8 cellular contexts compared by ENCODE assay signal in the genomic region with DNA sequence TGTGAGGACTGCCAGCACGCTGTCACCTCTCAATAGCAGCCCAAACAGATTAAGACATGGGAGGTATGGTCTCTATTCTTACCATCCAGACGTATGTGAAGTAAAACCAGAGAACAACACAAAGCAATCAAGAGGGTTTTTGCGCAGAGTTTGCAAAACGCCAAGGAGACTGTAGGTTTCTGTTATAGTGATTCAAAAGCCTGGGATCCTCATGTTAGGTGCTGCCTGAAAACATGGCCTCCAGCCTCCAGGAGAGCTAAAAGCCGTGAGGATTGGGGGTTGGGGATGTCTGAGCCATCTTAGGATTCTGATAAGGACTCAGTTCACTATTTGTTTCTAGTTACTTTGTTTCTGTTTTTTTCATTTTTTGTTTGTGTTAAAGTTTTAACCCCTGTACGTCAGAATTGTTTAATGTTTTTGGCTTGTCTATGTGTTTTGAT. TPM values are rescaled to one million over a fixed set of nuclear protein-coding genes. Genes with fewer than 3 reads are reported as not detected.
DNase-seq lines count a peak whose midpoint lies in the region; ATAC-seq and TF ChIP-seq lines count a peak whose summit lies in the region.

No MANE protein-coding gene starts in this region.

- H3K9me3 ChIP-seq in Karpas-422 (ENCODE audit: low read length) (no peaks in the 10 kb centered on the region), suprapubic skin (no peaks in the 10 kb centered on the region)

- peaks cover 48% of the 10 kb centered on the region for H3K79me2 ChIP-seq in Karpas-422 (ENCODE audit: low read length)

- H3K27ac ChIP-seq in Karpas-422 (ENCODE audit: low read length): peak overlapping the region; percentile 94
- peak overlapping the region; percentile 89 for H3K27ac ChIP-seq in suprapubic skin

- no peak for TF ChIP-seq POLR2A in suprapubic skin (IDR thresholded peaks at IDR 0.05)

- WGBS in suprapubic skin: 47% methylated on average over 6 of the region's 6 CpGs

- peak overlapping the region; percentile 77 for H2AFZ ChIP-seq in Karpas-422 (ENCODE audit: low read length)

- ATAC-seq in HG03460 (IDR thresholded peaks at IDR 0.05; ENCODE audit: unreplicated experiment): no peak

- H3K4me1 ChIP-seq in Karpas-422 (ENCODE audit: low read length) (peaks cover 70% of the 10 kb centered on the region), suprapubic skin (peaks cover 8% of the 10 kb centered on the region)

- H3K4me1 Mint-ChIP-seq in activated CD4-positive, alpha-beta memory T cell treated with anti-CD3 and anti-CD28 coated beads, Interleukin-2, amount 10 ng/mL, durations not matched to agents 7 days and 5 days: peaks cover 64% of the 10 kb centered on the region
- peaks cover 72 to 77% of the 10 kb centered on the region in 2 donors for H3K4me1 Mint-ChIP-seq in immature natural killer cell

- H3K9ac ChIP-seq in Karpas-422 (ENCODE audit: low read length): peak overlapping the region; percentile 80

- no peaks in the 10 kb centered on the region for H3K27me3 Mint-ChIP-seq in activated CD4-positive, alpha-beta memory T cell treated with anti-CD3 and anti-CD28 coated beads, Interleukin-2, amount 10 ng/mL, durations not matched to agents 7 days and 5 days
- H3K27me3 Mint-ChIP-seq in immature natural killer cell (ENCODE audit: low read depth in 3 of 3): peaks cover 13 to 15% (median 13%) of the 10 kb centered on the region in 3 donors

- POLR2A ChIA-PET in activated CD4-positive, alpha-beta memory T cell treated with anti-CD3 and anti-CD28 coated beads, Interleukin-2, amount 10 ng/mL, durations not matched to agents 7 days and 5 days (lab: Charles Lee): interaction anchor here (1.0 to 7.7 kb wide), 7 partner anchors 10 to 222 kb away, joined by 3 to 69 read pairs (median 14); a partner anchor contains a TSS

- H3K4me3 ChIP-seq in Karpas-422 (ENCODE audit: low read length) (peak overlapping the region; percentile 69), suprapubic skin (peak overlapping the region; percentile 57)

- H3K27me3 ChIP-seq in Karpas-422 (ENCODE audit: low read length): no peaks in the 10 kb centered on the region
- no peaks in the 10 kb centered on the region for H3K27me3 ChIP-seq in suprapubic skin

- H3K36me3 ChIP-seq in Karpas-422 (ENCODE audit: insufficient read depth, low read length) (0 out of 2 replicates have a peak, but pooled peaks cover under 1% of the 10 kb centered on the region), suprapubic skin (no peaks in the 10 kb centered on the region)

- H3K4me3 Mint-ChIP-seq in activated CD4-positive, alpha-beta memory T cell treated with anti-CD3 and anti-CD28 coated beads, Interleukin-2, amount 10 ng/mL, durations not matched to agents 7 days and 5 days: peak overlapping the region; percentile 81
- peak overlapping the region; percentile 85 to 90 (median 87) for H3K4me3 Mint-ChIP-seq in immature natural killer cell

- peaks cover 4% of the 10 kb centered on the region; the same call in 1 of the 2 replicates for H4K20me1 ChIP-seq in Karpas-422 (ENCODE audit: insufficient read depth, low read depth, low read length)

- no peaks in the 10 kb centered on the region for H3K9me3 Mint-ChIP-seq in activated CD4-positive, alpha-beta memory T cell treated with anti-CD3 and anti-CD28 coated beads, Interleukin-2, amount 10 ng/mL, durations not matched to agents 7 days and 5 days
- H3K9me3 Mint-ChIP-seq in immature natural killer cell: no peaks in the 10 kb centered on the region

- H3K27ac Mint-ChIP-seq in activated CD4-positive, alpha-beta memory T cell treated with anti-CD3 and anti-CD28 coated beads, Interleukin-2, amount 10 ng/mL, durations not matched to agents 7 days and 5 days: peak overlapping the region; percentile 94
- H3K27ac Mint-ChIP-seq in immature natural killer cell: peak overlapping the region; percentile 88 to 94 (median 92)

- TF ChIP-seq CTCF in suprapubic skin (IDR thresholded peaks at IDR 0.05): no peak

- DNase-seq in COLO668 (lab: John Stamatoyannopoulos, UW; ENCODE audit: unreplicated experiment) (peak; percentile 30), Karpas-422 (peak; percentile 90), immature natural killer cell (peak in 1 of 3 donors; percentile 10), suprapubic skin (ENCODE audit: low spot score in 2 of 2) (no peak), cerebellar nuclear complex (lab: John Stamatoyannopoulos, UW) (no peak), NCI-H2081 treated with DMSO at 0.1 percent for 48 hours (lab: John Stamatoyannopoulos, UW) (no peak)
- peak; percentile 38 for DNase-seq in activated CD4-positive, alpha-beta memory T cell treated with anti-CD3 and anti-CD28 coated beads, Interleukin-2, amount 10 ng/mL, durations not matched to agents 7 days and 5 days

- no peak for TF ChIP-seq EP300 in suprapubic skin (IDR thresholded peaks at IDR 0.05)

- H3K36me3 Mint-ChIP-seq in activated CD4-positive, alpha-beta memory T cell treated with anti-CD3 and anti-CD28 coated beads, Interleukin-2, amount 10 ng/mL, durations not matched to agents 7 days and 5 days (ENCODE audit: low read depth): peaks cover 23% of the 10 kb centered on the region
- H3K36me3 Mint-ChIP-seq in immature natural killer cell: no peaks in the 10 kb centered on the region

- no peaks in the 10 kb centered on the region for H3K9me2 ChIP-seq in Karpas-422 (replicated peaks; ENCODE audit: insufficient read depth, low read length)

- peak overlapping the region; percentile 87 for H3K4me2 ChIP-seq in Karpas-422 (ENCODE audit: low read depth, low read length, poor library complexity, severe bottlenecking)

- CTCF ChIA-PET in activated CD4-positive, alpha-beta memory T cell treated with anti-CD3 and anti-CD28 coated beads, Interleukin-2, amount 10 ng/mL, durations not matched to agents 7 days and 5 days (lab: Charles Lee): interaction anchor here (0.6 to 1.2 kb wide), 4 partner anchors 19 to 294 kb away, joined by 3 to 5 read pairs (median 3); a partner anchor contains a TSS

RNA-seq across cellular contexts. Expression of a gene that starts 4.2 kb away (rescaled TPM):
- total RNA-seq in Karpas-422 (2014; rRNA removed; shearing (Covaris generic); ENCODE audit: low replicate concordance): 242 and 276 TPM in 2 replicates
- 100 to 1,000 TPM; 214 to 216 TPM for total RNA-seq in activated CD4-positive, alpha-beta memory T cell treated with anti-CD3 and anti-CD28 coated beads, Interleukin-2, amount 10 ng/mL, durations not matched to agents 7 days and 5 days
- polyA plus RNA-seq in immature natural killer cell: 100 to 1,000 TPM; 101 to 119 (median 113) TPM
- 10 to 100 TPM; 92.1 to 99.8 (median 95.7) TPM for total RNA-seq in suprapubic skin

RNA-seq across cellular contexts. Expression of a gene that starts 52.8 kb away (rescaled TPM):
- total RNA-seq in Karpas-422 (2014; rRNA removed; shearing (Covaris generic); ENCODE audit: low replicate concordance): 34.8 and 38.3 TPM in 2 replicates
- 1 to 10 TPM; 6.7 to 7.7 TPM for total RNA-seq in activated CD4-positive, alpha-beta memory T cell treated with anti-CD3 and anti-CD28 coated beads, Interleukin-2, amount 10 ng/mL, durations not matched to agents 7 days and 5 days
- 10 to 100 TPM in 2 of 3 donors, 1 to 10 TPM in 1; 9.2 to 18.8 (median 12.5) TPM for polyA plus RNA-seq in immature natural killer cell
- total RNA-seq in suprapubic skin: 10 to 100 TPM in 1 of 4 donors, 1 to 10 TPM in 3; 6.8 to 10.4 (median 8.8) TPM

RNA-seq across cellular contexts. Expression of a gene that starts 53.2 kb away (rescaled TPM):
- total RNA-seq in Karpas-422 (2014; rRNA removed; shearing (Covaris generic); ENCODE audit: low replicate concordance): 16.2 and 27.3 TPM in 2 replicates
- 10 to 100 TPM; 34.3 to 37.1 TPM for total RNA-seq in activated CD4-positive, alpha-beta memory T cell treated with anti-CD3 and anti-CD28 coated beads, Interleukin-2, amount 10 ng/mL, durations not matched to agents 7 days and 5 days
- polyA plus RNA-seq in immature natural killer cell: 10 to 100 TPM; 12.0 to 31.3 (median 20.5) TPM
- total RNA-seq in suprapubic skin: 10 to 100 TPM; 20.7 to 30.0 (median 25.5) TPM

RNA-seq across cellular contexts. Expression of a gene that starts 58.5 kb away (rescaled TPM):
- 18.9 and 28.6 TPM in 2 replicates for total RNA-seq in Karpas-422 (2014; rRNA removed; shearing (Covaris generic); ENCODE audit: low replicate concordance)
- total RNA-seq in activated CD4-positive, alpha-beta memory T cell treated with anti-CD3 and anti-CD28 coated beads, Interleukin-2, amount 10 ng/mL, durations not matched to agents 7 days and 5 days: 1 to 10 TPM; 6.5 to 6.9 TPM
- polyA plus RNA-seq in immature natural killer cell: 10 to 100 TPM; 13.0 to 28.6 (median 13.0) TPM
- 1 to 10 TPM; 5.7 to 9.3 (median 8.1) TPM for total RNA-seq in suprapubic skin

Comparison
In these comparisons a context has a peak if more than half of its experiments do, and no peak if none do; other contexts are left out.
1. DNase-seq: peak in COLO668 (single experiment), Karpas-422 (single experiment) and activated CD4-positive, alpha-beta memory T cell treated with anti-CD3 and anti-CD28 coated beads, Interleukin-2, amount 10 ng/mL, durations not matched to agents 7 days and 5 days (single experiment); none in suprapubic skin (0 of 2), cerebellar nuclear complex (0 of 2) and NCI-H2081 treated with DMSO at 0.1 percent for 48 hours (single experiment).